In genomic region chr15:39801641-39802309, GRCh38 we compare ENCODE assay signal across 8 cellular contexts. TPM values are rescaled to one million over a fixed set of nuclear protein-coding genes. Genes with fewer than 3 reads are reported as not detected.
DNase-seq lines count a peak whose midpoint lies in the region; ATAC-seq and TF ChIP-seq lines count a peak whose summit lies in the region.

No MANE protein-coding gene starts in this region.

- intact Hi-C loops in mucosa of descending colon (cut with DNase I, micrococcal nuclease): no loop called here
- intact Hi-C loops in ovary (cut with DNase I): no loop called here

- H3K9me3 ChIP-seq in mucosa of descending colon (no peaks in the 10 kb centered on the region), ovary (no peaks in the 10 kb centered on the region)

- no peak for DNase-seq in AG10803 (ENCODE audit: low read depth)
- DNase-seq in activated naive CD4-positive, alpha-beta T cell treated with anti-CD3 and anti-CD28 coated beads, Interleukin-2, amount 50 U/mL, for 16 hours: peak; percentile 13
- DNase-seq in mucosa of descending colon: peak in 2 of 3 donors; percentile 42 to 52
- no peak for DNase-seq in KG1 (lab: John Stamatoyannopoulos, UW)
- DNase-seq in ovary: no peak

- H3K36me3 ChIP-seq in mucosa of descending colon (ENCODE audit: low read depth) (no peaks in the 10 kb centered on the region), ovary (no peaks in the 10 kb centered on the region)

- H3K4me3 ChIP-seq in AG10803 (ENCODE audit: low read length): no peak overlapping the region
- H3K4me3 ChIP-seq in GM12875 (ENCODE audit: low read depth, low read length): no peak overlapping the region
- no peak overlapping the region for H3K4me3 ChIP-seq in mucosa of descending colon
- no peak overlapping the region for H3K4me3 ChIP-seq in ovary

- WGBS in ovary, 3 donors: 80 to 85% (median 84%) methylated on average over 19 of the region's 19 CpGs

- no peaks in the 10 kb centered on the region for H3K4me1 ChIP-seq in mucosa of descending colon (ENCODE audit: low read depth)
- no peaks in the 10 kb centered on the region for H3K4me1 ChIP-seq in ovary (ENCODE audit: insufficient read depth)

- TF ChIP-seq CTCF in AG10803 (conservative IDR thresholded peaks at IDR 0.05; ENCODE audit: low read length) (peak; percentile 40), GM12875 (IDR thresholded peaks at IDR 0.05; ENCODE audit: borderline replicate concordance, insufficient read depth, low read depth, low read length) (peak; percentile 74), mucosa of descending colon (IDR thresholded peaks at IDR 0.05) (peak; percentile 21), ovary (IDR thresholded peaks at IDR 0.05) (no peak)

- TF ChIP-seq POLR2A in ovary (IDR thresholded peaks at IDR 0.05): no peak

- TF ChIP-seq EP300 in ovary (IDR thresholded peaks at IDR 0.05): no peak

- ATAC-seq in HG03521 (IDR thresholded peaks at IDR 0.05; ENCODE audit: unreplicated experiment) (peak; percentile 64), mucosa of descending colon (peak; percentile 91), GM19467 (IDR thresholded peaks at IDR 0.05; ENCODE audit: unreplicated experiment) (no peak)

- no peak overlapping the region for H3K27ac ChIP-seq in ovary

- no peaks in the 10 kb centered on the region for H3K27me3 ChIP-seq in ovary

RNA-seq across cellular contexts. Expression of gene FSIP1, which starts 19.1 kb away (rescaled TPM):
- total RNA-seq in mucosa of descending colon (10 to 100 TPM in 1 of 3 donors, 1 to 10 TPM in 2; 4.1 to 12.1 (median 5.1) TPM), ovary (1 to 10 TPM in 3 of 7 donors, under 1 TPM in 4; 0.38 to 6.8 (median 0.98) TPM)
- under 1 TPM; 0.13 to 0.25 TPM for polyA plus RNA-seq in ovary

Comparison
In these comparisons a context has a peak if more than half of its experiments do, and no peak if none do; other contexts are left out.
1. DNase-seq: peak in activated naive CD4-positive, alpha-beta T cell treated with anti-CD3 and anti-CD28 coated beads, Interleukin-2, amount 50 U/mL, for 16 hours (single experiment) and mucosa of descending colon (2 of 3); none in AG10803 (single experiment), KG1 (single experiment) and ovary (0 of 5).
2. CTCF ChIP-seq: peak in AG10803 (single experiment), GM12875 (single experiment) and mucosa of descending colon (single experiment); none in ovary (0 of 3).